16 cellular contexts compared by ENCODE assay signal in genomic region chr12:7503686-7504085, GRCh38. TPM values are rescaled to one million over a fixed set of nuclear protein-coding genes. Genes with fewer than 3 reads are reported as not detected.
A peak's percentile ranks its signal among the peaks of the same experiment; 100 is the strongest.
DNase-seq lines count a peak whose midpoint lies in the region; ATAC-seq and TF ChIP-seq lines count a peak whose summit lies in the region.
"Had no signal": no experiment of that assay in that cellular context is flagged by ENCODE, and none has a peak within 500 bp of the region (broad histone marks: within the 10 kb centered on the region; RNA-seq: fewer than 3 reads in every experiment).

Gene CD163 (minus strand): TSS chr12:7503777. CDS start chr12:7503690, 87 bp downstream.

- intact Hi-C loops in HCT116 (cut with micrococcal nuclease) (no loop called here), ascending aorta (cut with DNase I) (no loop called here), left lung (cut with DNase I) (no loop called here), spleen (cut with DNase I; ENCODE audit: low total_unique reads) (no loop called here), PC-9 (cut with micrococcal nuclease; ENCODE audit: unreplicated experiment) (no loop called here)

- no peaks in the 10 kb centered on the region for H3K9me2 ChIP-seq in HCT116 (ENCODE audit: insufficient read depth)
- H3K9me2 ChIP-seq in PC-9 (ENCODE audit: insufficient read depth), result no peaks in the 10 kb centered on the region
- H3K9me2 ChIP-seq in hepatocyte (replicated peaks; ENCODE audit: insufficient read depth), result no peaks in the 10 kb centered on the region

- POLR2A ChIA-PET in HCT116 (lab: Charles Lee), result interaction anchor here (1.0 kb wide), 1 partner anchor 10 kb away, joined by 3 read pairs; no protein-coding TSS in a partner anchor
- POLR2A ChIA-PET in PC-9 (lab: Charles Lee; ENCODE audit: unreplicated experiment), result no interaction called here

- peaks cover 4% of the 10 kb centered on the region for H3K27me3 Mint-ChIP-seq in activated naive CD4-positive, alpha-beta T cell treated with anti-CD3 and anti-CD28 coated beads, Interleukin-2, amount 10 ng/mL, durations not matched to agents 7 days and 5 days
- H3K27me3 Mint-ChIP-seq: progenitor cell of endocrine pancreas had no signal

- no peaks in the 10 kb centered on the region for H3F3A ChIP-seq in PC-9 (ENCODE audit: insufficient read depth, low read depth)

- ATAC-seq in HCT116 (no peak), left lung (peak; percentile 44), GM18511 (IDR thresholded peaks at IDR 0.05; ENCODE audit: unreplicated experiment) (no peak)

- H3K4me1 ChIP-seq in HCT116 (ENCODE audit: control insufficient read depth in 1 of 2, insufficient read depth in 2 of 2, low read length in 2 of 2) (peaks cover 6 to 10% of the 10 kb centered on the region in 2 experiments; a peak in 3 of 4 replicates), ascending aorta (no peaks in the 10 kb centered on the region), left lung (no peaks in the 10 kb centered on the region), spleen (no peaks in the 10 kb centered on the region), PC-9 (replicated peaks; ENCODE audit: insufficient read depth) (no peaks in the 10 kb centered on the region), hepatocyte (ENCODE audit: insufficient read depth) (no peaks in the 10 kb centered on the region)

- H3K36me3 ChIP-seq in HCT116 (ENCODE audit: control insufficient read depth in 1 of 2, insufficient read depth in 2 of 2, low read length in 2 of 2), result no peaks in the 10 kb centered on the region
- H3K36me3 ChIP-seq in ascending aorta, result no peaks in the 10 kb centered on the region
- H3K36me3 ChIP-seq in left lung, result no peaks in the 10 kb centered on the region
- no peaks in the 10 kb centered on the region for H3K36me3 ChIP-seq in spleen
- no peaks in the 10 kb centered on the region for H3K36me3 ChIP-seq in PC-9 (ENCODE audit: low read depth)
- H3K36me3 ChIP-seq in hepatocyte (replicated peaks; ENCODE audit: insufficient read depth, low read depth), result no peaks in the 10 kb centered on the region
- H3K36me3 ChIP-seq: WERI-Rb-1 had no signal

- H3K27me3 ChIP-seq in HCT116 (ENCODE audit: insufficient read depth, low read length) (no peaks in the 10 kb centered on the region), ascending aorta (no peaks in the 10 kb centered on the region), left lung (peaks cover 0 to 3% of the 10 kb centered on the region in 2 donors), spleen (replicated peaks in 1 of 7) (no peaks in the 10 kb centered on the region), PC-9 (ENCODE audit: insufficient read depth, low read depth) (no peaks in the 10 kb centered on the region), hepatocyte (no peaks in the 10 kb centered on the region)

- no peaks in the 10 kb centered on the region for H3K9me3 Mint-ChIP-seq in activated naive CD4-positive, alpha-beta T cell treated with anti-CD3 and anti-CD28 coated beads, Interleukin-2, amount 10 ng/mL, durations not matched to agents 7 days and 5 days

- no peak for TF ChIP-seq RAD21 in HCT116 (IDR thresholded peaks at IDR 0.05; ENCODE audit: low read depth)

- H3K27ac ChIP-seq in HCT116 (ENCODE audit: low read depth, low read length) (no peak within 1 kb of the TSS), ascending aorta (peak within 1 kb of the TSS; percentile 27 to 34), left lung (peak within 1 kb of the TSS; percentile 14 to 83), spleen (peak within 1 kb of the TSS in 5 of 8 donors; percentile 63 to 70 (median 68)), PC-9 (no peak within 1 kb of the TSS), hepatocyte (no peak within 1 kb of the TSS)
- H3K27ac ChIP-seq: WERI-Rb-1 had no signal

- BruUV-seq in HCT116 (replicated peaks; lab: Mats Ljungman, UMichigan), result no TSS peak
- BruUV-seq in PC-9 (replicated peaks; lab: Mats Ljungman, UMichigan), result no TSS peak

- H3K79me2 ChIP-seq in HCT116 (ENCODE audit: insufficient read depth, low read length) (no peaks in the 10 kb centered on the region), PC-9 (ENCODE audit: low read depth) (no peaks in the 10 kb centered on the region), hepatocyte (no peaks in the 10 kb centered on the region)

- H2AFZ ChIP-seq in HCT116 (ENCODE audit: low read depth, low read length, poor library complexity, severe bottlenecking) (peak within 1 kb of the TSS; percentile 36), PC-9 (no peak within 1 kb of the TSS), hepatocyte (no peak within 1 kb of the TSS)

- H3K4me1 Mint-ChIP-seq in activated naive CD4-positive, alpha-beta T cell treated with anti-CD3 and anti-CD28 coated beads, Interleukin-2, amount 10 ng/mL, durations not matched to agents 7 days and 5 days, result no peaks in the 10 kb centered on the region

- no peak within 1 kb of the TSS for H3K9ac ChIP-seq in HCT116 (ENCODE audit: low read length)

- H3K9me3 ChIP-seq in HCT116 (ENCODE audit: control insufficient read depth in 1 of 2, insufficient read depth in 1 of 2, low read depth in 1 of 2, low read length in 2 of 2), result no peaks in the 10 kb centered on the region
- no peaks in the 10 kb centered on the region for H3K9me3 ChIP-seq in ascending aorta
- H3K9me3 ChIP-seq in left lung, result no peaks in the 10 kb centered on the region
- peaks cover 0 to 2% (median 0%) of the 10 kb centered on the region in 8 donors for H3K9me3 ChIP-seq in spleen
- no peaks in the 10 kb centered on the region for H3K9me3 ChIP-seq in PC-9 (ENCODE audit: insufficient read depth, low read depth)
- H3K9me3 ChIP-seq in hepatocyte (ENCODE audit: low read depth), result no peaks in the 10 kb centered on the region

- RAD21 ChIA-PET in HCT116 (lab: Charles Lee; ENCODE audit: low non-redundant PET in 1 of 2, low total read pairs in 2 of 2, uncharacterized antibody in 2 of 2, unreplicated experiment in 2 of 2), result no interaction called here

- TF ChIP-seq POLR2A in HCT116 (IDR thresholded peaks at IDR 0.05; ENCODE audit: borderline replicate concordance, extremely low read depth, insufficient read depth, insufficient read length) (no peak), spleen (IDR thresholded peaks at IDR 0.05) (no peak)

- no peak for TF ChIP-seq CTCF in HCT116 (IDR thresholded peaks at IDR 0.05 in 2 of 3, conservative IDR thresholded peaks at IDR 0.05 in 1 of 3; ENCODE audit: borderline replicate concordance in 1 of 3, insufficient read depth in 1 of 3, low read depth in 2 of 3, low read length in 2 of 3)
- TF ChIP-seq CTCF in ascending aorta (IDR thresholded peaks at IDR 0.05), result no peak
- no peak for TF ChIP-seq CTCF in left lung (IDR thresholded peaks at IDR 0.05)
- no peak for TF ChIP-seq CTCF in spleen (IDR thresholded peaks at IDR 0.05 in 8 of 11, conservative IDR thresholded peaks at IDR 0.05 in 3 of 11)
- TF ChIP-seq CTCF in PC-9 (conservative IDR thresholded peaks at IDR 0.05), result no peak
- TF ChIP-seq CTCF in hepatocyte (IDR thresholded peaks at IDR 0.05; ENCODE audit: poor library complexity), result no peak

- DNase-seq in HCT116 (ENCODE audit: low read depth, low spot score) (no peak), ascending aorta (ENCODE audit: low spot score in 2 of 2) (no peak), left lung (no peak), spleen (no peak), PC-9 (no peak), hepatocyte (ENCODE audit: low spot score) (no peak)
- DNase-seq in activated naive CD4-positive, alpha-beta T cell treated with anti-CD3 and anti-CD28 coated beads, Interleukin-2, amount 10 ng/mL, durations not matched to agents 7 days and 5 days, result no peak
- DNase-seq: DMS79 treated with DMSO at 0.1 percent for 48 hours; effector CD4-positive, alpha-beta T cell; head of caudate nucleus; mesenchymal stem cell; NCI-H1436; NCI-H526; WERI-Rb-1 had no signal

- H3K4me3 Mint-ChIP-seq in activated naive CD4-positive, alpha-beta T cell treated with anti-CD3 and anti-CD28 coated beads, Interleukin-2, amount 10 ng/mL, durations not matched to agents 7 days and 5 days, result no peak within 1 kb of the TSS

- H4K20me1 ChIP-seq in HCT116 (ENCODE audit: insufficient read depth) (no peaks in the 10 kb centered on the region), PC-9 (ENCODE audit: insufficient read depth) (no peaks in the 10 kb centered on the region), hepatocyte (ENCODE audit: insufficient read depth, poor library complexity, severe bottlenecking) (no peaks in the 10 kb centered on the region)

- CTCF ChIA-PET in HCT116 (lab: Charles Lee), result no interaction called here
- CTCF ChIA-PET in activated naive CD4-positive, alpha-beta T cell treated with anti-CD3 and anti-CD28 coated beads, Interleukin-2, amount 10 ng/mL, durations not matched to agents 7 days and 5 days (lab: Charles Lee), result no interaction called here
- CTCF ChIA-PET in PC-9 (lab: Charles Lee), result no interaction called here

- H3K4me3 ChIP-seq in HCT116 (replicated peaks in 1 of 2; ENCODE audit: low read depth in 1 of 2, low read length in 2 of 2) (no peak within 1 kb of the TSS), ascending aorta (peak within 1 kb of the TSS in 1 of 2 donors; percentile 46), left lung (peak within 1 kb of the TSS in 1 of 2 donors; percentile 43), spleen (peak within 1 kb of the TSS in 5 of 8 donors; percentile 6 to 61 (median 28)), PC-9 (no peak within 1 kb of the TSS), hepatocyte (no peak within 1 kb of the TSS)

- WGBS in spleen, 5 donors, result 32 to 47% (median 39%) methylated on average over 2 of the region's 2 CpGs
- 91% methylated on average over 2 of the region's 2 CpGs for WGBS in hepatocyte (ENCODE audit: low lambda C conversion rate, missing lambda C conversion rate)

- H3K4me2 ChIP-seq in HCT116 (ENCODE audit: low read length) (no peak within 1 kb of the TSS), PC-9 (no peak within 1 kb of the TSS), hepatocyte (no peak within 1 kb of the TSS)

- H3K27ac Mint-ChIP-seq in activated naive CD4-positive, alpha-beta T cell treated with anti-CD3 and anti-CD28 coated beads, Interleukin-2, amount 10 ng/mL, durations not matched to agents 7 days and 5 days, result no peak within 1 kb of the TSS
- H3K27ac Mint-ChIP-seq: progenitor cell of endocrine pancreas had no signal

- no peaks in the 10 kb centered on the region for H3K36me3 Mint-ChIP-seq in activated naive CD4-positive, alpha-beta T cell treated with anti-CD3 and anti-CD28 coated beads, Interleukin-2, amount 10 ng/mL, durations not matched to agents 7 days and 5 days

TF ChIP-seq in HCT116, 20 proteins besides CTCF, POLR2A, EP300 and RAD21 (continues in another document):
- no peak for TF ChIP-seq EZH2phosphoT487 (IDR thresholded peaks at IDR 0.05; ENCODE audit: borderline replicate concordance)
- no peak for TF ChIP-seq EGR1 (IDR thresholded peaks at IDR 0.05; ENCODE audit: low read depth)
- TF ChIP-seq EZH2 (IDR thresholded peaks at IDR 0.05), result no peak
- TF ChIP-seq SP1 (IDR thresholded peaks at IDR 0.05; ENCODE audit: low read depth), result no peak
- TF ChIP-seq ELF1 (IDR thresholded peaks at IDR 0.05; ENCODE audit: borderline replicate concordance, low read depth), result no peak
- no peak for TF ChIP-seq ZNF274 (IDR thresholded peaks at IDR 0.05; ENCODE audit: low read depth, low read length)

RNA-seq across cellular contexts. Expression of gene CD163, which starts in this region (rescaled TPM):
- total RNA-seq in HCT116 (2021; ENCODE audit: unreplicated experiment) (1.4 TPM), ascending aorta (120 TPM), left lung (1,000 to 10,000 TPM in 1 of 2 donors, 100 to 1,000 TPM in 1; 235 to 1,041 TPM), spleen (1,000 to 10,000 TPM in 1 of 7 donors, 100 to 1,000 TPM in 6; 176 to 1,037 (median 534) TPM), PC-9 (2021) (not detected in 2 replicates), hepatocyte (3.8 and 5.6 TPM in 2 replicates)
- not detected in 2 replicates for polyA plus RNA-seq in HCT116 (2012)
- polyA plus RNA-seq in spleen (10 to 100 TPM; 55.4 to 75.6 (median 73.3) TPM), hepatocyte (2.8 and 3.0 TPM in 2 replicates)

Comparison
In these comparisons a context has a peak if more than half of its experiments do, and no peak if none do; other contexts are left out.
1. RNA of gene CD163 (total RNA-seq): 235 to 1,041 TPM in left lung, 176 to 1,037 TPM in spleen and 120 TPM in ascending aorta (single experiment); 3.8 to 5.6 TPM in hepatocyte, 1.4 TPM in HCT116 (single experiment) and not detected in PC-9; every median in the first group is over 10 times any median in the second.
2. RNA of gene CD163 (polyA plus RNA-seq): 55.4 to 75.6 TPM in spleen; 2.8 to 3.0 TPM in hepatocyte; every median in the first group is over 10 times any median in the second.
3. H3K27ac ChIP-seq: peak in ascending aorta (2 of 2), left lung (2 of 2) and spleen (5 of 8); none in HCT116 (single experiment), PC-9 (single experiment) and hepatocyte (single experiment).
4. H3K4me3 ChIP-seq: peak in spleen (5 of 8); none in HCT116 (0 of 2), PC-9 (single experiment) and hepatocyte (single experiment).